ENCODE assay signal across 11 cellular contexts in the genomic region with DNA sequence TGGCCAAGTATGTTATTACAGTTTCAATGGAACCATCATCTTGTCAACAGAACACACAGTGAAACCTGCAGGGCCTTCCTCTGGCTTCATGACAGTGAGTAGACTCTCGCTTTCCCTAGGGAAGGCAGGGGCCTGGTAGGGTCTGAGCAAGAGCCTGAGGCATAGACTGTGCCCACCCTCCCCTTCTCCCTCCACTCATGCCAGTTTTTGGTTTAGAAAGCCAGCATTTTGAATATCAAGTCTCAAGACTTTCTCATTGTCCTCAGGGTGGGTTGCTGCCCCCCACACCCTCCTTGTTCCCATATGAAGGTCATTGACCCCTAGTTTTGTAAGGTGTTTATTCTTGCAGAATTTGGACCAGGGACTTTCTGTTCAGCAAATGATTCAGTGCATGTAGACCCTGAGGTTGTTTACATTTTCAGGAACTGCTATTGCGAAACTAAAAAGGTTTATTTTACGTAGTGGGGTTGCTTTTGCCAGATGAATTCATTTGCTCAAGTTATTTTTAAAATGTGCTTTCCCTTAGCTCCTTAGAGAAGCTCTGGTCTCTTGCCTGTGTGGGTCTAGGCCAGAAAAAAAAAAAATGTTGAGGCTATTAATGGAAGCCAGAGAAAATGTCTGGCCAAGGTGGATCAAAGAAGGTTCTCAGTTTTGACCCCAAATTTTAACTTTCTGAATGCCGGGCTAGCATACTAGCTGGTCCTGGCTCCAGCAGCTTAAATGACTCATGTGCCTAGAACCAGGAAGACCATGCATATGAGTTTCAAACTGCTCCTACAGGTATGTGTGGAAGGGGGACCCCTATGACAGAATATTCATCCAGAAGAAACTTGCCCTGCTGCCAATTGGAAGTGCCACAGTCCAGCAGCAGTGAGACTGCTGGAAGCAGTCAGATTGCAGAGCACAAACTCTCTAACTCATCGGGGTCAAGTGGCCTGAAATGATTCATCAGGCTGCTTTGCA. TPM values are rescaled to one million over a fixed set of nuclear protein-coding genes. Genes with fewer than 3 reads are reported as not detected.
DNase-seq lines count a peak whose midpoint lies in the region; ATAC-seq and TF ChIP-seq lines count a peak whose summit lies in the region.
"Had no signal": no experiment of that assay in that cellular context is flagged by ENCODE, and none has a peak within 500 bp of the region (broad histone marks: within the 10 kb centered on the region; RNA-seq: fewer than 3 reads in every experiment).

No MANE protein-coding gene starts in this region.

- peak; percentile 54 for ATAC-seq in HG02678 (IDR thresholded peaks at IDR 0.05; ENCODE audit: unreplicated experiment)
- ATAC-seq in body of pancreas = peak; percentile 74

- H3K27me3 ChIP-seq in body of pancreas (no peaks in the 10 kb centered on the region), endodermal cell (ENCODE audit: control insufficient read depth, insufficient read depth, low read length, poor library complexity, severe bottlenecking) (no peaks in the 10 kb centered on the region)
- H3K27me3 ChIP-seq: cardiac muscle cell had no signal

- TF ChIP-seq CTCF in AG10803 (conservative IDR thresholded peaks at IDR 0.05; ENCODE audit: low read length) (no peak), body of pancreas (IDR thresholded peaks at IDR 0.05) (no peak), endodermal cell (conservative IDR thresholded peaks at IDR 0.05) (no peak)

- peaks cover 2% of the 10 kb centered on the region for H3K9me3 Mint-ChIP-seq in endodermal cell

- H3K36me3 ChIP-seq in body of pancreas (replicated peaks in 1 of 2; ENCODE audit: insufficient read depth in 1 of 2, low read depth in 2 of 2) = no peaks in the 10 kb centered on the region
- peaks cover 7% of the 10 kb centered on the region for H3K36me3 ChIP-seq in endodermal cell (ENCODE audit: control insufficient read depth, insufficient read depth, low read length)
- H3K36me3 ChIP-seq: cardiac muscle cell had no signal

- 56 to 57% methylated on average over 5 of the region's 5 CpGs for WGBS in body of pancreas, 2 donors
- WGBS in endodermal cell (ENCODE audit: insufficient coverage in 1 of 2, insufficient read length in 1 of 2), 2 experiments = 95 to 97% methylated on average over 4 to 5 of the region's 5 CpGs

- H3K4me1 Mint-ChIP-seq in endodermal cell = no peaks in the 10 kb centered on the region

- no peak overlapping the region for H3K9ac ChIP-seq in endodermal cell (ENCODE audit: extremely low read depth, low read length, poor library complexity, severe bottlenecking)

- H3K27ac ChIP-seq in body of pancreas (peak overlapping the region; percentile 17 to 75 (median 57)), endodermal cell (ENCODE audit: low read depth, low read length) (no peak overlapping the region)
- H3K27ac ChIP-seq: cardiac muscle cell had no signal

- H3K4me3 ChIP-seq in AG10803 (ENCODE audit: low read length) (no peak overlapping the region), body of pancreas (no peak overlapping the region), endodermal cell (ENCODE audit: low read length) (no peak overlapping the region)
- H3K4me3 ChIP-seq: cardiac muscle cell had no signal

- no peaks in the 10 kb centered on the region for H3K27me3 Mint-ChIP-seq in endodermal cell (ENCODE audit: insufficient read depth)

- DNase-seq in AG10803 (ENCODE audit: low read depth) (peak; percentile 81), body of pancreas (peak in 2 of 4 donors; percentile 22 to 31), medulla oblongata (ENCODE audit: extremely low spot score) (peak; percentile 55), DMS79 (lab: John Stamatoyannopoulos, UW) (no peak), endodermal cell (no peak)
- DNase-seq in activated CD4-positive, alpha-beta T cell treated with anti-CD3 and anti-CD28 coated beads, Interleukin-2, amount 50 U/mL, for 1 hour = no peak
- no peak for DNase-seq in stimulated activated CD8-positive, alpha-beta memory T cell treated with anti-CD3 and anti-CD28 coated beads, Interleukin-4, amount 100 ng/mL, for 48 hours
- DNase-seq: DND-41, NCI-H345 had no signal

- intact Hi-C loops in body of pancreas (cut with DNase I) = loop anchor here (5.0 kb wide), 1 partner anchor 207 kb away; no protein-coding TSS in a partner anchor

- no peak overlapping the region for H3K27ac Mint-ChIP-seq in endodermal cell

- H3K4me1 ChIP-seq in body of pancreas (peaks cover 37% of the 10 kb centered on the region), endodermal cell (ENCODE audit: control insufficient read depth, insufficient read depth, low read length) (no peaks in the 10 kb centered on the region)

- peaks cover 26% of the 10 kb centered on the region for H3K36me3 Mint-ChIP-seq in endodermal cell (ENCODE audit: low read depth)

- no peak for TF ChIP-seq POLR2A in body of pancreas (IDR thresholded peaks at IDR 0.05)

- H3K9me3 ChIP-seq in body of pancreas = no peaks in the 10 kb centered on the region
- no peaks in the 10 kb centered on the region for H3K9me3 ChIP-seq in endodermal cell (ENCODE audit: control insufficient read depth, low read length)

- H3K4me3 Mint-ChIP-seq in endodermal cell = no peak overlapping the region

RNA-seq across cellular contexts. Expression of a gene that starts 10.1 kb away (rescaled TPM):
- total RNA-seq in body of pancreas = 1 to 10 TPM; 4.3 to 6.0 TPM
- total RNA-seq in endodermal cell = 1 to 10 TPM; 5.6 to 6.2 TPM
- polyA plus RNA-seq in endodermal cell (2013, experiment 1 of 2) = 5.8 TPM
- polyA plus RNA-seq in endodermal cell (2013, experiment 2 of 2) = 6.0 TPM

RNA-seq across cellular contexts. Expression of a gene that starts 15.7 kb away (rescaled TPM):
- total RNA-seq in body of pancreas (not detected), endodermal cell (not detected)
- polyA plus RNA-seq in endodermal cell (2013, experiment 1 of 2) = not detected
- not detected for polyA plus RNA-seq in endodermal cell (2013, experiment 2 of 2)
- total RNA-seq: cardiac muscle cell had no signal
- polyA plus RNA-seq: cardiac muscle cell had no signal

RNA-seq across cellular contexts. Expression of a gene that starts 33.5 kb away (rescaled TPM):
- total RNA-seq in body of pancreas = 10 to 100 TPM; 13.5 to 20.5 TPM
- 10 to 100 TPM; 19.4 to 26.4 TPM for total RNA-seq in endodermal cell
- polyA plus RNA-seq in endodermal cell (2013, experiment 1 of 2) = 30.0 TPM
- polyA plus RNA-seq in endodermal cell (2013, experiment 2 of 2) = 27.4 TPM

Comparison
In these comparisons a context has a peak if more than half of its experiments do, and no peak if none do; other contexts are left out.
1. DNase-seq: peak in AG10803 (single experiment) and medulla oblongata (single experiment); none in activated CD4-positive, alpha-beta T cell treated with anti-CD3 and anti-CD28 coated beads, Interleukin-2, amount 50 U/mL, for 1 hour (single experiment), DMS79 (single experiment), stimulated activated CD8-positive, alpha-beta memory T cell treated with anti-CD3 and anti-CD28 coated beads, Interleukin-4, amount 100 ng/mL, for 48 hours (single experiment) and endodermal cell (single experiment).